Comparison of ENCODE assay signal across 9 cellular contexts in the genomic region with DNA sequence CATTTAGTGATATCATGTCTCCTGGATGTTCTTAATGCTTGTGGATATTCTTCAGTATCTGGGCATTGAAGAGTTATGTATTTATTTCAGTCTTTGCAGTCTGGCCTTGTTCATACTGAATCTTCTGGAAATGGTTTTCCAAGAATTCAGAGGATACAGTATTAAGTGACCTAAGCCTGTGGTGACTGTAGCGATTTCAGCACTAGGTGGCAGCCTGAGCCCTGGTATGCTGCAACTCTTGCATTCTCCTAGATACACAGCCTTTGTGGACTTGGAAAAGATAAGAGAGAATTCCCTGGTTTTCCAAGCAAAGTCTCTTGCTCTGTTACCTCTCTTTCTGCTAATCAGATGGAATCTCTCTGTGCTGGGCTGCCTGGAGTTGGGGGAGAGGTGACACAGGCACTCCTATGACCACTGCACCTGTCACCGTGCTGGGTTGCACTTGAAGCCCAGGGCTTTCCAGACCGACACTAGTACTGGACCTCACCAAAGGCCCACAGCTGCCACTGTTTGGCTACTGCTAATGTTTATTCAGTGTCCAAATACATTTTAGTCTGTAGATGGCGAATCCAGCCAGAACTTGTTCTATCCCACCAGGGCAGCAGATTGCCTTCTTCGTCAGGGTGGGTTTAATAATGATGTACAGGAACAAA.
DNase-seq lines count a peak whose midpoint lies in the region; ATAC-seq and TF ChIP-seq lines count a peak whose summit lies in the region.
"Had no signal": no experiment of that assay in that cellular context is flagged by ENCODE, and none has a peak within 500 bp of the region (broad histone marks: within the 10 kb centered on the region; RNA-seq: fewer than 3 reads in every experiment).

No MANE protein-coding gene starts in this region.

- H3K4me3 Mint-ChIP-seq in activated T-cell treated with anti-CD3 and anti-CD28 coated beads, Interleukin-2, amount 50 U/mL, for 24 hours, result no peak overlapping the region

- H3K4me1 Mint-ChIP-seq in activated T-cell treated with anti-CD3 and anti-CD28 coated beads, Interleukin-2, amount 50 U/mL, for 24 hours (ENCODE audit: low read depth), result no peaks in the 10 kb centered on the region

- peaks cover 10% of the 10 kb centered on the region for H3K9me3 Mint-ChIP-seq in activated T-cell treated with anti-CD3 and anti-CD28 coated beads, Interleukin-2, amount 50 U/mL, for 24 hours

- ATAC-seq in GM18907 (IDR thresholded peaks at IDR 0.05; ENCODE audit: unreplicated experiment), result no peak

- H3K27me3 Mint-ChIP-seq in activated T-cell treated with anti-CD3 and anti-CD28 coated beads, Interleukin-2, amount 50 U/mL, for 24 hours, result peaks cover 37% of the 10 kb centered on the region

- DNase-seq in NCI-H1417 (lab: John Stamatoyannopoulos, UW), result peak in 2 of 3 experiments; percentile 20 to 48
- no peak for DNase-seq in NCI-H1417 treated with DMSO at 0.1 percent for 48 hours (lab: John Stamatoyannopoulos, UW)
- peak; percentile 44 for DNase-seq in NCI-H345 (lab: John Stamatoyannopoulos, UW)
- peak; percentile 52 for DNase-seq in epithelial cell of esophagus (ENCODE audit: low read depth)
- peak; percentile 13 for DNase-seq in putamen (ENCODE audit: low spot score)
- no peak for DNase-seq in NOMO-1 treated with DMSO at 0.1 percent for 48 hours (lab: John Stamatoyannopoulos, UW; ENCODE audit: unreplicated experiment)
- no peak for DNase-seq in activated T-cell treated with anti-CD3 and anti-CD28 coated beads, Interleukin-2, amount 50 U/mL, for 24 hours

- H3K4me3 ChIP-seq in epithelial cell of esophagus (ENCODE audit: low read length), result no peak overlapping the region
- H3K4me3 ChIP-seq: BLaER1 treated with 17β-estradiol and CSF1 and Interleukin-3, amounts not matched to agents 10 nM and 100 nM had no signal

- H3K36me3 Mint-ChIP-seq in activated T-cell treated with anti-CD3 and anti-CD28 coated beads, Interleukin-2, amount 50 U/mL, for 24 hours (ENCODE audit: low read depth), result peaks cover 8% of the 10 kb centered on the region

- no peak overlapping the region for H3K27ac Mint-ChIP-seq in activated T-cell treated with anti-CD3 and anti-CD28 coated beads, Interleukin-2, amount 50 U/mL, for 24 hours

- peak; percentile 64 for TF ChIP-seq CTCF in epithelial cell of esophagus (IDR thresholded peaks at IDR 0.05; ENCODE audit: insufficient read depth, low read depth, low read length, missing control alignments)

Comparison
In these comparisons a context has a peak if more than half of its experiments do, and no peak if none do; other contexts are left out.
1. DNase-seq: peak in NCI-H1417 (2 of 3), NCI-H345 (single experiment), epithelial cell of esophagus (single experiment) and putamen (single experiment); none in NCI-H1417 treated with DMSO at 0.1 percent for 48 hours (single experiment), NOMO-1 treated with DMSO at 0.1 percent for 48 hours (single experiment) and activated T-cell treated with anti-CD3 and anti-CD28 coated beads, Interleukin-2, amount 50 U/mL, for 24 hours (single experiment).